In the genomic region with DNA sequence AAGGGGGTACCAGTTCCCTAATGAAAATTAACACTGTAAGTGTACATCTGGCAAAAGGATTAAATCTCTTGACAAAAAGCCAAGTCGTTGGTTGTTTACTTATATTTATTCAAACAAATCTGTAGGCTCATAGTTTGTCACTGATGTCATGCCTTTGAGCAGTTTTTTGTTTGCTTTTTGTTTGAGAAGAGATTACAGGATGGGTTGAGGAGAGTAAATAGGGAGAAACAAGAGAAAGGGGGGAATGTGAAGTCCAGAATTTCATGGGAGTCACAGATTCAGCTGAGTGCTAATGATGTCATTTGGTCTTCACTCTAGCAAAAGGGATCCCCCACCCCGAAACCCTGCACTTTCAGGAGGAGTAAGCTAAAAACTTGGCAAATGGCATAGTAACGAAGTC, we compare ENCODE assay signal across 11 cellular contexts.
DNase-seq lines count a peak whose midpoint lies in the region; ATAC-seq and TF ChIP-seq lines count a peak whose summit lies in the region.
"Had no signal": no experiment of that assay in that cellular context is flagged by ENCODE, and none has a peak within 500 bp of the region (broad histone marks: within the 10 kb centered on the region; RNA-seq: fewer than 3 reads in every experiment).

No MANE protein-coding gene starts in this region.

- in situ Hi-C loops in astrocyte of the spinal cord (cut with HindIII; ENCODE audit: low sequenced_read_pairs): no loop called here

- intact Hi-C loops in lower lobe of right lung (cut with DNase I): no loop called here

- no peak overlapping the region for H3K27ac ChIP-seq in lower lobe of right lung
- H3K27ac ChIP-seq: upper lobe of left lung had no signal

- H3K27me3 ChIP-seq in lower lobe of right lung (ENCODE audit: low read depth): no peaks in the 10 kb centered on the region
- H3K27me3 ChIP-seq: upper lobe of left lung had no signal

- peaks cover 16% of the 10 kb centered on the region for H3K4me1 ChIP-seq in lower lobe of right lung

- DNase-seq in COR-L47 (lab: John Stamatoyannopoulos, UW): peak; percentile 79
- DNase-seq in LNCaP clone FGC (ENCODE audit: low read depth): peak; percentile 94
- DNase-seq in astrocyte of the spinal cord (ENCODE audit: low read depth, low spot score): peak; percentile 49
- no peak for DNase-seq in lower lobe of right lung
- DNase-seq in ureter (ENCODE audit: low spot score): no peak
- no peak for DNase-seq in activated CD4-positive, CD25-positive, alpha-beta regulatory T cell treated with anti-CD3 and anti-CD28 coated beads, Interleukin-2, amount 50 U/mL, for 72 hours
- no peak for DNase-seq in cerebellum (ENCODE audit: low spot score)
- DNase-seq in NCI-H187 treated with DMSO at 0.1 percent for 48 hours (lab: John Stamatoyannopoulos, UW): no peak
- DNase-seq: activated CD4-positive, alpha-beta T cell treated with anti-CD3 and anti-CD28 coated beads for 36 hours; activated naive CD8-positive, alpha-beta T cell treated with anti-CD3 and anti-CD28 coated beads, Interleukin-2, amount 10 ng/mL, durations not matched to agents 7 days and 5 days; upper lobe of left lung had no signal

- peak; percentile 50 to 82 for ATAC-seq in lower lobe of right lung
- ATAC-seq: activated CD4-positive, alpha-beta T cell treated with anti-CD3 and anti-CD28 coated beads for 36 hours had no signal

- H3K9me3 ChIP-seq in lower lobe of right lung: no peaks in the 10 kb centered on the region
- H3K9me3 ChIP-seq: upper lobe of left lung had no signal

- H3K4me3 ChIP-seq in LNCaP clone FGC (ENCODE audit: low read depth, low read length) (no peak overlapping the region), astrocyte of the spinal cord (ENCODE audit: low read depth, low read length) (no peak overlapping the region), lower lobe of right lung (no peak overlapping the region)
- H3K4me3 ChIP-seq: upper lobe of left lung had no signal

- no peaks in the 10 kb centered on the region for H3K36me3 ChIP-seq in lower lobe of right lung
- H3K36me3 ChIP-seq: upper lobe of left lung had no signal

- TF ChIP-seq CTCF in LNCaP clone FGC (IDR thresholded peaks at IDR 0.05; ENCODE audit: control insufficient read depth, extremely low read depth, insufficient read depth) (no peak), astrocyte of the spinal cord (IDR thresholded peaks at IDR 0.05; ENCODE audit: low read depth, low read length) (no peak), lower lobe of right lung (IDR thresholded peaks at IDR 0.05) (no peak)

Comparison
In these comparisons a context has a peak if more than half of its experiments do, and no peak if none do; other contexts are left out.
1. DNase-seq: peak in COR-L47 (single experiment), LNCaP clone FGC (single experiment) and astrocyte of the spinal cord (single experiment); none in lower lobe of right lung (single experiment), ureter (single experiment), activated CD4-positive, CD25-positive, alpha-beta regulatory T cell treated with anti-CD3 and anti-CD28 coated beads, Interleukin-2, amount 50 U/mL, for 72 hours (single experiment), cerebellum (single experiment) and NCI-H187 treated with DMSO at 0.1 percent for 48 hours (single experiment).